ENCODE assay signal across 8 cellular contexts in the genomic region with DNA sequence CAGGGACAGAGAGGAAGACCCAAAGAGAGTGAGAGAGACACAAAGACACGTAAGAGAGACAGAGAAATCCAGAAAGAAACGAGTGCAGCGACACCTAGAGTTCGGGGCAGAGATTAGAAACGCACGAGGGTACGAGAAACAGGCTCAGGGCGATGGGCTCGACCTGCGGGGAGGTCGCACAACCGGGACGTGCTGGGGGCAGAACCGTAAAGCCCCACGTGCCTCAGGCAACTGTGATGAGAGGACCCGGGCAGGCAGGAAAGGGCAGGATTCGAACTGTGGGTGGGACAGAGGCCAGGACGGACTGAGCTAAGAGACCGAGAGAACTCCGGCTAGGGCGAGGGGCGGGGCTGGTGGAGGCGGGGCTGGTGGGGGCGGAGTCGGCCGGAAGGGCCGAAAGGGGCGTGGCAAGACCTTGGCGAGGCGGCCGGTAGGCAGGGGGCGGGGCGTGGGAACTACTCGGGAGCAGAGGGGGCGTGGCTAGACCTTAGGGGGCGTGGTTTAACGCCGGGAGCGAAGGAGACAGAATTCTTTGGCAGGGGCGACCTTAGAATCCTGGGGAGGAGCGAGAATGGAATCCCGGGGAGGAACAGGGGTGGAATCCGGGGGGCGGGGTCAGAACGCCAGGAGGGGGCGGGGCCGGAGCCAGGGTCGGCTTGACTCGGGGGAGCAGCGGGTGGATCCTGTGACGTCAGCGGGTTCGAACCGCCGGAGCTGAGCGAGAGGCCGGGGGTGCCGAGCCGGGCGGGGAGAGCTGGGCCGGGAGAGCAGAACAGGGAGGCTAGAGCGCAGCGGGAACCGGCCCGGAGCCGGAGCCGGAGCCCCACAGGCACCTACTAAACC. TPM values are rescaled to one million over a fixed set of nuclear protein-coding genes. Genes with fewer than 3 reads are reported as not detected.
DNase-seq lines count a peak whose midpoint lies in the region; ATAC-seq and TF ChIP-seq lines count a peak whose summit lies in the region.

A gene (plus strand): TSS at position 686 of the 843 bp plus-strand sequence. CDS start 229 bp downstream, outside the sequence.

- POLR2A ChIA-PET in RWPE1 (lab: Yijun Ruan, JAX; ENCODE audit: low non-redundant PET) = interaction anchor here (0.6 to 1.1 kb wide), 2 partner anchors 36 to 44 kb away, joined by 3 read pairs; no protein-coding TSS in a partner anchor
- POLR2A ChIA-PET in naive thymus-derived CD4-positive, alpha-beta T cell (lab: Charles Lee) = no interaction called here

- intact Hi-C loops in naive thymus-derived CD4-positive, alpha-beta T cell (cut with micrococcal nuclease) = loop anchor here (1.0 to 10.0 kb wide), 11 partner anchors 44 to 192 kb away; a partner anchor contains a TSS

- ATAC-seq in activated T-helper 17 cell treated with anti-CD3 and anti-CD28 coated beads, Interleukin-2, amount 50 U/mL, for 72 hours (replicated peaks) = peak; percentile 71
- peak; percentile 85 for ATAC-seq in naive thymus-derived CD4-positive, alpha-beta T cell
- ATAC-seq in GM21619 (IDR thresholded peaks at IDR 0.05; ENCODE audit: unreplicated experiment) = no peak

- peaks cover 46% of the 10 kb centered on the region for H3K79me2 ChIP-seq in fibroblast of lung (ENCODE audit: control insufficient read depth, insufficient read depth, low read length)

- H3K27ac Mint-ChIP-seq in activated T-helper 17 cell treated with anti-CD3 and anti-CD28 coated beads, Interleukin-2, amount 50 U/mL, for 72 hours = peak within 1 kb of the TSS; percentile 28
- H3K27ac Mint-ChIP-seq in naive thymus-derived CD4-positive, alpha-beta T cell = peak within 1 kb of the TSS in 8 of 9 donors; percentile 61 to 92 (median 79)

- no peaks in the 10 kb centered on the region for H3K9me3 ChIP-seq in fibroblast of lung (ENCODE audit: control insufficient read depth, insufficient read depth, low read depth, low read length)
- H3K9me3 ChIP-seq in naive thymus-derived CD4-positive, alpha-beta T cell (ENCODE audit: control insufficient read depth in 2 of 3, low read length in 3 of 3) = no peaks in the 10 kb centered on the region

- no peaks in the 10 kb centered on the region for H3K36me3 ChIP-seq in fibroblast of lung (ENCODE audit: control insufficient read depth, insufficient read depth, low read length)
- H3K36me3 ChIP-seq in naive thymus-derived CD4-positive, alpha-beta T cell (ENCODE audit: control insufficient read depth in 2 of 3, insufficient read depth in 3 of 3, low read length in 3 of 3) = no peaks in the 10 kb centered on the region

- H3K9me3 Mint-ChIP-seq in activated T-helper 17 cell treated with anti-CD3 and anti-CD28 coated beads, Interleukin-2, amount 50 U/mL, for 72 hours = no peaks in the 10 kb centered on the region
- peaks cover 0 to 2% (median 0%) of the 10 kb centered on the region in 11 donors for H3K9me3 Mint-ChIP-seq in naive thymus-derived CD4-positive, alpha-beta T cell

- H3K27me3 ChIP-seq in fibroblast of lung (ENCODE audit: control insufficient read depth, insufficient read depth, low read length) = no peaks in the 10 kb centered on the region
- H3K27me3 ChIP-seq in naive thymus-derived CD4-positive, alpha-beta T cell (ENCODE audit: control insufficient read depth in 2 of 2, insufficient read depth in 2 of 2, low read length in 2 of 2) = peaks cover 0 to 5% of the 10 kb centered on the region in 2 donors

- peak within 1 kb of the TSS; percentile 90 for H3K4me2 ChIP-seq in fibroblast of lung (ENCODE audit: extremely low read depth, insufficient read depth, low read length)

- no peaks in the 10 kb centered on the region for H4K20me1 ChIP-seq in fibroblast of lung (ENCODE audit: control insufficient read depth, extremely low read depth, insufficient read depth, low read length)

- H3K4me1 ChIP-seq in fibroblast of lung (ENCODE audit: control insufficient read depth, extremely low read depth, insufficient read depth, low read length) = peaks cover 7% of the 10 kb centered on the region
- peaks cover 18 to 19% of the 10 kb centered on the region in 2 donors for H3K4me1 ChIP-seq in naive thymus-derived CD4-positive, alpha-beta T cell (ENCODE audit: control insufficient read depth in 2 of 2, insufficient read depth in 2 of 2, low read length in 2 of 2)

- peaks cover 12% of the 10 kb centered on the region for H3K27me3 Mint-ChIP-seq in activated T-helper 17 cell treated with anti-CD3 and anti-CD28 coated beads, Interleukin-2, amount 50 U/mL, for 72 hours
- H3K27me3 Mint-ChIP-seq in naive thymus-derived CD4-positive, alpha-beta T cell = peaks cover 0 to 46% (median 9%) of the 10 kb centered on the region in 5 donors

- CTCF ChIA-PET in RWPE1 (lab: Yijun Ruan, JAX) = interaction anchor here (0.6 to 0.9 kb wide), 6 partner anchors 8 to 122 kb away, joined by 3 to 5 read pairs (median 3); no protein-coding TSS in a partner anchor
- CTCF ChIA-PET in naive thymus-derived CD4-positive, alpha-beta T cell (lab: Charles Lee) = interaction anchor here (0.8 to 1.8 kb wide), 3 partner anchors 61 to 191 kb away, joined by 4 read pairs; no protein-coding TSS in a partner anchor

- H3K27ac ChIP-seq in RWPE1 (peak within 1 kb of the TSS; percentile 82), fibroblast of lung (ENCODE audit: insufficient read depth, low read length) (peak within 1 kb of the TSS; percentile 90)
- H3K27ac ChIP-seq in naive thymus-derived CD4-positive, alpha-beta T cell (ENCODE audit: low read depth, low read length) = peak within 1 kb of the TSS; percentile 58

- peak within 1 kb of the TSS; percentile 97 for H2AFZ ChIP-seq in fibroblast of lung (ENCODE audit: low read length)

- no peaks in the 10 kb centered on the region for H3K36me3 Mint-ChIP-seq in activated T-helper 17 cell treated with anti-CD3 and anti-CD28 coated beads, Interleukin-2, amount 50 U/mL, for 72 hours (ENCODE audit: low read depth)
- H3K36me3 Mint-ChIP-seq in naive thymus-derived CD4-positive, alpha-beta T cell = peaks cover 0 to 2% (median 0%) of the 10 kb centered on the region in 5 donors

- peak within 1 kb of the TSS; percentile 77 for H3K4me3 Mint-ChIP-seq in activated T-helper 17 cell treated with anti-CD3 and anti-CD28 coated beads, Interleukin-2, amount 50 U/mL, for 72 hours
- H3K4me3 Mint-ChIP-seq in naive thymus-derived CD4-positive, alpha-beta T cell = peak within 1 kb of the TSS; percentile 82 to 98 (median 89)

- peak; percentile 60 for TF ChIP-seq CTCF in LNCAP (IDR thresholded peaks at IDR 0.05)
- TF ChIP-seq CTCF in RWPE1 (conservative IDR thresholded peaks at IDR 0.05; ENCODE audit: low read depth) = no peak; the same call in none of the 2 replicates
- TF ChIP-seq CTCF in fibroblast of lung (conservative IDR thresholded peaks at IDR 0.05 in 1 of 2, IDR thresholded peaks at IDR 0.05 in 1 of 2; ENCODE audit: low read depth in 1 of 2, low read length in 2 of 2) = peak; percentile 78 to 84

- H3K4me1 Mint-ChIP-seq in activated T-helper 17 cell treated with anti-CD3 and anti-CD28 coated beads, Interleukin-2, amount 50 U/mL, for 72 hours = peaks cover 11% of the 10 kb centered on the region
- peaks cover 18 to 38% (median 29%) of the 10 kb centered on the region in 7 donors for H3K4me1 Mint-ChIP-seq in naive thymus-derived CD4-positive, alpha-beta T cell

- H3K9ac ChIP-seq in fibroblast of lung (ENCODE audit: insufficient read depth, low read length) = peak within 1 kb of the TSS; percentile 99

- peak; percentile 84 for DNase-seq in GM04503 (ENCODE audit: low read depth)
- DNase-seq in RWPE1 (ENCODE audit: low spot score) = peak; percentile 100
- peak; percentile 94 to 99 for DNase-seq in fibroblast of lung (ENCODE audit: low read depth in 2 of 2)
- peak; percentile 47 to 95 (median 69) for DNase-seq in naive thymus-derived CD4-positive, alpha-beta T cell
- peak; percentile 70 to 87 for DNase-seq in stimulated activated CD8-positive, alpha-beta memory T cell treated with anti-CD3 and anti-CD28 coated beads, Interleukin-7, amount 100 ng/mL, for 48 hours (ENCODE audit: extremely low read depth in 1 of 2, low read depth in 1 of 2)

- peak within 1 kb of the TSS; percentile 85 to 98 (median 92) for H3K4me3 ChIP-seq in fibroblast of lung (replicated peaks in 1 of 4; ENCODE audit: control extremely low read depth in 1 of 4, insufficient read depth in 1 of 4, low read depth in 3 of 4, low read length in 4 of 4)
- H3K4me3 ChIP-seq in naive thymus-derived CD4-positive, alpha-beta T cell (ENCODE audit: low read length) = peak within 1 kb of the TSS; percentile 57

RNA-seq across cellular contexts. Expression of the gene that starts here (rescaled TPM):
- under 1 TPM; 0.45 to 0.64 TPM for total RNA-seq in activated T-helper 17 cell treated with anti-CD3 and anti-CD28 coated beads, Interleukin-2, amount 50 U/mL, for 72 hours
- 50.3 and 70.7 TPM in 2 replicates for total RNA-seq in fibroblast of lung
- polyA plus RNA-seq in fibroblast of lung = 59.4 and 77.4 TPM in 2 replicates
- polyA plus RNA-seq in fibroblast of lung (2012) = 99.9 and 115 TPM in 2 replicates
- 248 and 327 TPM in 2 replicates for polyA minus RNA-seq in fibroblast of lung (ENCODE audit: low replicate concordance)
- 1 to 10 TPM in 3 of 5 experiments, under 1 TPM in 2; 0.17 to 9.2 (median 1.2) TPM for total RNA-seq in naive thymus-derived CD4-positive, alpha-beta T cell
- under 1 TPM in 1 of 2 donors, not detected in 1; 0.16 TPM for polyA plus RNA-seq in naive thymus-derived CD4-positive, alpha-beta T cell

Comparison
In these comparisons a context has a peak if more than half of its experiments do, and no peak if none do; other contexts are left out.
1. RNA of the gene that starts here (polyA plus RNA-seq): 59.4 to 115 TPM in fibroblast of lung; 0.16 TPM in naive thymus-derived CD4-positive, alpha-beta T cell; every median in the first group is over 10 times any median in the second.
2. Peak in ATAC-seq in activated T-helper 17 cell treated with anti-CD3 and anti-CD28 coated beads, Interleukin-2, amount 50 U/mL, for 72 hours; RNA of the gene not detected or under 1 TPM.
3. Peak in every context shown above with its lines, with median percentiles within 50 percentile points of each other: DNase-seq and H3K27ac ChIP-seq.